ENCODE assay signal across 10 cellular contexts in the genomic region with DNA sequence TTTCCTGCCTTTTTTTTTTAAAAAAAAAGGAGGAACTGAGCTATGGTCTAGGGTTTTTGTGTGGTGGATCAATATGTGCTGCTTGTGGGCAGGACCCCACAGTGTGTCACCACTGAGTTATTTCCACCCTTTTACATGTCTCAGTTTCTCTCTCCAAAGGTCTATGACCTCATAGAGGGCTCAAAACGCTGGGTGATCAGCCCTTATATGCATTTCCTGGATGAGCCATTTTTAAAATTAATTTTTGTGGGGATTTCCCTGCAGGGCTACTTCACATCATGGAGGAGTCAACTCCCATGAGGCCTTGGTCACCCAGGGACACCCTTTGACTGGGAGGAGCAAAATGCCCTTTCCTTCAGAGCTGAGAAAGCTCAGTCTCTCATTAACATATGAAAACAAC. TPM values are rescaled to one million over a fixed set of nuclear protein-coding genes. Genes with fewer than 3 reads are reported as not detected.
DNase-seq lines count a peak whose midpoint lies in the region; ATAC-seq and TF ChIP-seq lines count a peak whose summit lies in the region.
"Had no signal": no experiment of that assay in that cellular context is flagged by ENCODE, and none has a peak within 500 bp of the region (broad histone marks: within the 10 kb centered on the region; RNA-seq: fewer than 3 reads in every experiment).

No MANE protein-coding gene starts in this region.

- TF ChIP-seq CTCF in GM12864 (IDR thresholded peaks at IDR 0.05; ENCODE audit: low read depth, low read length, missing control alignments) = no peak

- ATAC-seq in GM19463 (IDR thresholded peaks at IDR 0.05; ENCODE audit: unreplicated experiment) (peak; percentile 80), HG03175 (IDR thresholded peaks at IDR 0.05; ENCODE audit: unreplicated experiment) (peak; percentile 66)

- peak; percentile 54 for DNase-seq in GM12864 (ENCODE audit: low read depth)
- DNase-seq in astrocyte of the hippocampus (ENCODE audit: low read depth, low spot score) = peak; percentile 5
- no peak for DNase-seq in epidermal melanocyte (ENCODE audit: insufficient read length, low spot score)
- DNase-seq in NOMO-1 treated with dmso at 0.1 percent for 144 hours (lab: John Stamatoyannopoulos, UW; ENCODE audit: unreplicated experiment) = no peak
- no peak for DNase-seq in NCI-H2081 (lab: John Stamatoyannopoulos, UW)
- DNase-seq in ureter (ENCODE audit: low spot score) = no peak
- DNase-seq: Kasumi-1, spleen had no signal

- H3K4me3 ChIP-seq in GM12864 (ENCODE audit: low read depth, low read length) = no peak overlapping the region
- H3K4me3 ChIP-seq: spleen had no signal

RNA-seq across cellular contexts. Expression of a gene that starts 20.7 kb away (rescaled TPM):
- 0.23 TPM for total RNA-seq in ureter

Comparison
In these comparisons a context has a peak if more than half of its experiments do, and no peak if none do; other contexts are left out.
1. DNase-seq: peak in GM12864 (single experiment) and astrocyte of the hippocampus (single experiment); none in epidermal melanocyte (single experiment), NOMO-1 treated with dmso at 0.1 percent for 144 hours (single experiment), NCI-H2081 (0 of 2) and ureter (single experiment).